In genomic region chr19:5314907-5315298, GRCh38 we compare ENCODE assay signal across 20 cellular contexts.
"Had no signal": no experiment of that assay in that cellular context is flagged by ENCODE, and none has a peak within 500 bp of the region (broad histone marks: within the 10 kb centered on the region; RNA-seq: fewer than 3 reads in every experiment).

No MANE protein-coding gene starts in this region.

- H3K36me3 Mint-ChIP-seq: natural killer cell had no signal

- H3K36me3 ChIP-seq: lower lobe of right lung, neural progenitor cell, prostate gland, right atrium auricular region, sigmoid colon, thoracic aorta, tibial nerve, upper lobe of left lung had no signal

- H3K27ac ChIP-seq: lower lobe of right lung, neural progenitor cell, prostate gland, right atrium auricular region, sigmoid colon, thoracic aorta, tibial nerve, upper lobe of left lung had no signal

- H3K9me3 ChIP-seq: lower lobe of right lung, prostate gland, right atrium auricular region, sigmoid colon, thoracic aorta, upper lobe of left lung had no signal

- FAIRE-seq: frontal cortex, keratinocyte, urothelium cell line had no signal

- ATAC-seq: effector memory CD8-positive, alpha-beta T cell; left ventricle myocardium superior; lower lobe of right lung; natural killer cell; stimulated activated naive B cell treated with anti-CD40 and anti-IgM and Interleukin-4, amounts not matched to agents 10 μg/mL and 1 μg/mL and 100 μg/mL, for 72 hours had no signal

- H3K4me3 ChIP-seq: lower lobe of right lung, neural progenitor cell, prostate gland, right atrium auricular region, sigmoid colon, thoracic aorta, tibial nerve, upper lobe of left lung had no signal

- H3K4me1 Mint-ChIP-seq: natural killer cell had no signal

- H3K27ac Mint-ChIP-seq: effector memory CD8-positive, alpha-beta T cell; natural killer cell; neural progenitor cell; stimulated activated naive B cell treated with anti-CD40 and anti-IgM and Interleukin-4, amounts not matched to agents 10 μg/mL and 1 μg/mL and 100 μg/mL, for 72 hours; stimulated activated naive CD8-positive, alpha-beta T cell treated with anti-CD3 and anti-CD28 coated beads, Interleukin-15, Interleukin-2, amounts not matched to agents 100 ng/mL and 50 ng/mL, for 24 hours had no signal

- H3K27me3 ChIP-seq: neural progenitor cell, right atrium auricular region, sigmoid colon, tibial nerve, upper lobe of left lung had no signal

- H3K4me3 Mint-ChIP-seq: effector memory CD8-positive, alpha-beta T cell; natural killer cell; neural progenitor cell; stimulated activated naive B cell treated with anti-CD40 and anti-IgM and Interleukin-4, amounts not matched to agents 10 μg/mL and 1 μg/mL and 100 μg/mL, for 72 hours; stimulated activated naive CD8-positive, alpha-beta T cell treated with anti-CD3 and anti-CD28 coated beads, Interleukin-15, Interleukin-2, amounts not matched to agents 100 ng/mL and 50 ng/mL, for 24 hours had no signal

- H3K9me3 Mint-ChIP-seq: effector memory CD8-positive, alpha-beta T cell; natural killer cell; neural progenitor cell; stimulated activated naive CD8-positive, alpha-beta T cell treated with anti-CD3 and anti-CD28 coated beads, Interleukin-15, Interleukin-2, amounts not matched to agents 100 ng/mL and 50 ng/mL, for 24 hours had no signal

- H3K9ac ChIP-seq: neural progenitor cell had no signal

- H3K4me1 ChIP-seq: lower lobe of right lung, neural progenitor cell, prostate gland, right atrium auricular region, sigmoid colon, tibial nerve had no signal

- H2AFZ ChIP-seq: neural progenitor cell had no signal

- DNase-seq: cortex of kidney; effector memory CD8-positive, alpha-beta T cell; head of caudate nucleus; left ventricle myocardium superior; lower lobe of right lung; natural killer cell; sigmoid colon; stimulated activated CD4-positive, alpha-beta T cell treated with anti-CD3 and anti-CD28 coated beads, Interleukin-15, amount 100 ng/mL, for 24 hours; stimulated activated CD4-positive, alpha-beta T cell treated with anti-CD3 and anti-CD28 coated beads, Interleukin-2, amount 100 ng/mL, for 48 hours; stimulated activated naive B cell treated with anti-CD40 and anti-IgM and Interleukin-4, amounts not matched to agents 10 μg/mL and 1 μg/mL and 100 μg/mL, for 72 hours; upper lobe of left lung had no signal

- H3K4me2 ChIP-seq: neural progenitor cell had no signal
